ENCODE assay signal across 9 cellular contexts in the genomic region with DNA sequence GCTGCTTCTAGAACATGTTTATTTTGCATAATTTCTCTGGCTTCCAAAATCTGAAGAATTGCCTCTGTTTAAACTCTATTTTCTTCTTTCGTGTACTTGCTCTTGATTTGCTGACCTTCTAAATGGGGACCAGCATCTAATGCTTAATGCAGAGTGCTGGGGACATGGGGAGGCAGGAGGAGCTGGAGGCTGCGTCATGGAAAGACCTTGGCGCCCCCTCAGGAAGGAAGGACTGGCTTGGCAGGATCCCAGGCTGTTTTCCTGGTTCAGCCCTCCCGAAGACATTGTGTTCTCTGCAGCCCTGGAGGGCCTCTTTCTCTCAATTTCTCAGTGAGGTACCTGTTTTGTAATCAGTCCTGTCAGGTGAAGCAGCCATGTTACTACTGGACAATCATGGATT. TPM values are rescaled to one million over a fixed set of nuclear protein-coding genes. Genes with fewer than 3 reads are reported as not detected.
A peak's percentile ranks its signal among the peaks of the same experiment; 100 is the strongest.
DNase-seq lines count a peak whose midpoint lies in the region; ATAC-seq and TF ChIP-seq lines count a peak whose summit lies in the region.
"Had no signal": no experiment of that assay in that cellular context is flagged by ENCODE, and none has a peak within 500 bp of the region (broad histone marks: within the 10 kb centered on the region; RNA-seq: fewer than 3 reads in every experiment).

No MANE protein-coding gene starts in this region.

- peaks cover 0 to 12% of the 10 kb centered on the region in 2 donors for H3K4me1 ChIP-seq in right atrium auricular region

- ATAC-seq in activated T-helper 17 cell treated with anti-CD3 and anti-CD28 coated beads, Interleukin-2, amount 50 U/mL, for 72 hours (replicated peaks) = no peak
- ATAC-seq in GM18867 (IDR thresholded peaks at IDR 0.05; ENCODE audit: unreplicated experiment) (no peak), GM19395 (IDR thresholded peaks at IDR 0.05; ENCODE audit: unreplicated experiment) (no peak), HG03439 (IDR thresholded peaks at IDR 0.05; ENCODE audit: unreplicated experiment) (no peak), GM21529 (IDR thresholded peaks at IDR 0.05; ENCODE audit: unreplicated experiment) (no peak)

- peaks cover 46% of the 10 kb centered on the region for H3K4me1 Mint-ChIP-seq in activated T-helper 17 cell treated with anti-CD3 and anti-CD28 coated beads, Interleukin-2, amount 50 U/mL, for 72 hours

- no peaks in the 10 kb centered on the region for H3K9me3 Mint-ChIP-seq in activated T-helper 17 cell treated with anti-CD3 and anti-CD28 coated beads, Interleukin-2, amount 50 U/mL, for 72 hours

- peaks cover 87% of the 10 kb centered on the region for H3K36me3 Mint-ChIP-seq in activated T-helper 17 cell treated with anti-CD3 and anti-CD28 coated beads, Interleukin-2, amount 50 U/mL, for 72 hours (ENCODE audit: low read depth)

- peak; percentile 86 for DNase-seq in right atrium auricular region (ENCODE audit: low spot score)
- peak; percentile 45 for DNase-seq in stimulated activated CD8-positive, alpha-beta memory T cell treated with anti-CD3 and anti-CD28 coated beads, Interleukin-4, amount 100 ng/mL, for 48 hours

- peak overlapping the region; percentile 90 for H3K27ac Mint-ChIP-seq in activated T-helper 17 cell treated with anti-CD3 and anti-CD28 coated beads, Interleukin-2, amount 50 U/mL, for 72 hours

- H3K4me3 ChIP-seq in right atrium auricular region = no peak overlapping the region

- H3K27ac ChIP-seq in KOPT-K1 (ENCODE audit: low read depth, low read length, poor library complexity, severe bottlenecking) (peak overlapping the region; percentile 98), right atrium auricular region (peak overlapping the region; percentile 63 to 73)

- H3K36me3 ChIP-seq in KOPT-K1 (ENCODE audit: insufficient read depth, low read length) (peaks cover 54% of the 10 kb centered on the region), right atrium auricular region (no peaks in the 10 kb centered on the region)

- H3K27me3 ChIP-seq in right atrium auricular region = no peaks in the 10 kb centered on the region

- no peak for TF ChIP-seq CTCF in right atrium auricular region (IDR thresholded peaks at IDR 0.05)

- H3K9me3 ChIP-seq in KOPT-K1 (ENCODE audit: insufficient read depth, low read length, poor library complexity, severe bottlenecking) = peaks cover 10% of the 10 kb centered on the region
- H3K9me3 ChIP-seq in right atrium auricular region = peaks cover 0 to 8% of the 10 kb centered on the region in 2 donors

- H3K4me3 Mint-ChIP-seq in activated T-helper 17 cell treated with anti-CD3 and anti-CD28 coated beads, Interleukin-2, amount 50 U/mL, for 72 hours = peak overlapping the region; percentile 92

- no peaks in the 10 kb centered on the region for H3K27me3 Mint-ChIP-seq in activated T-helper 17 cell treated with anti-CD3 and anti-CD28 coated beads, Interleukin-2, amount 50 U/mL, for 72 hours

RNA-seq across cellular contexts. Expression of a gene that starts 5.5 kb away (rescaled TPM):
- 100 to 1,000 TPM; 127 to 148 TPM for total RNA-seq in activated T-helper 17 cell treated with anti-CD3 and anti-CD28 coated beads, Interleukin-2, amount 50 U/mL, for 72 hours
- total RNA-seq in right atrium auricular region = 10 to 100 TPM; 24.9 to 40.3 TPM

RNA-seq across cellular contexts. Expression of a gene that starts 45.7 kb away (rescaled TPM):
- total RNA-seq in activated T-helper 17 cell treated with anti-CD3 and anti-CD28 coated beads, Interleukin-2, amount 50 U/mL, for 72 hours = 1 to 10 TPM in 1 of 2 donors, under 1 TPM in 1; 0.77 to 1.0 TPM
- 1 to 10 TPM; 2.0 to 3.7 TPM for total RNA-seq in right atrium auricular region
- total RNA-seq: NCI-H460 had no signal
